7 cellular contexts compared by ENCODE assay signal in the genomic region with DNA sequence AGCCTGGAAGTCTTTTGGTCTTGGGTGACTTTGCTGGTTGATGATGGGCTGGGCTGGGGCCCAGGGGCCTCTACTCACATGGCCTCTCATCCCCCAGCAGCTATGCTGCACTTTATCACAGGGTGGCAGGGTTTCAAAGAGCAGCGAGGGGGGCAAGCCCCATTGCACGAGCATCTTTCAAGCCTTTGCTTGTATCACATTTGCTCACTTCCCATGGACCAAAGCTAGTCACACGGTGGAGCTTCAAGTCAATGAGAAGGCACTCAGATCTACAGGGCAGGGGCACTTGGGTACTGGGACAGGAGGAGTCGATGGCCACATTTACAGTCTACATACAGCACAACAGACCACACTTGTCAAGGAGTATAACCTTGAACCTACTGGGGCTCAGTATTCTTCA.
DNase-seq lines count a peak whose midpoint lies in the region; ATAC-seq and TF ChIP-seq lines count a peak whose summit lies in the region.
"Not testable (repeated sequence)": the region's sequence is repeated elsewhere in the genome, so short reads cannot be mapped to it uniquely, and the experiment has no call there.

No MANE protein-coding gene starts in this region.

- H3K79me2 ChIP-seq in GM23338 (replicated peaks; ENCODE audit: insufficient read depth); smooth muscle cell (ENCODE audit: low read depth): not testable (repeated sequence)

- not testable (repeated sequence) for DNase-seq in CD8-positive, alpha-beta T cell; GM23338 (ENCODE audit: low spot score); T-helper 17 cell; central memory CD8-positive, alpha-beta T cell (ENCODE audit: low spot score in 2 of 2); natural killer cell; smooth muscle cell (lab: John Stamatoyannopoulos, UW; ENCODE audit: unreplicated experiment)

- H3K4me3 ChIP-seq in CD8-positive, alpha-beta T cell (ENCODE audit: low read depth, low read length); GM23338; smooth muscle cell: not testable (repeated sequence)

- H4K20me1 ChIP-seq in GM23338 (replicated peaks; ENCODE audit: insufficient read depth); smooth muscle cell (ENCODE audit: low read depth): not testable (repeated sequence)

- TF ChIP-seq CTCF in CD8-positive, alpha-beta T cell (IDR thresholded peaks at IDR 0.05); GM23338 (conservative IDR thresholded peaks at IDR 0.05; ENCODE audit: low read depth in 2 of 2); natural killer cell (IDR thresholded peaks at IDR 0.05); smooth muscle cell (IDR thresholded peaks at IDR 0.05; ENCODE audit: borderline replicate concordance, insufficient read depth, poor library complexity, severe bottlenecking): not testable (repeated sequence)

- H2AFZ ChIP-seq in GM23338; smooth muscle cell (ENCODE audit: low read depth): not testable (repeated sequence)

- H3K36me3 ChIP-seq in CD8-positive, alpha-beta T cell (ENCODE audit: insufficient read depth, low read length); GM23338 (ENCODE audit: insufficient read depth); smooth muscle cell (ENCODE audit: low read depth): not testable (repeated sequence)

- not testable (repeated sequence) for H3K27ac ChIP-seq in CD8-positive, alpha-beta T cell (ENCODE audit: low read depth, low read length); GM23338 (ENCODE audit: low read depth)
- peak overlapping the region; percentile 64 for H3K27ac ChIP-seq in smooth muscle cell (ENCODE audit: low read depth)

- H3K4me3 Mint-ChIP-seq in CD8-positive, alpha-beta T cell; GM23338; central memory CD8-positive, alpha-beta T cell; natural killer cell: not testable (repeated sequence)
- peak overlapping the region; percentile 74 for H3K4me3 Mint-ChIP-seq in T-helper 17 cell
- H3K4me3 Mint-ChIP-seq in activated T-helper 17 cell treated with anti-CD3 and anti-CD28 coated beads, Interleukin-2, amount 50 U/mL, for 72 hours, result peak overlapping the region; percentile 19

- 69% methylated on average over 4 of the region's 4 CpGs for WGBS in smooth muscle cell (ENCODE audit: low lambda C conversion rate)

- CTCF ChIA-PET in CD8-positive, alpha-beta T cell (lab: Charles Lee), result not testable (repeated sequence)

- H3K9me3 Mint-ChIP-seq in CD8-positive, alpha-beta T cell; GM23338; activated T-helper 17 cell treated with anti-CD3 and anti-CD28 coated beads, Interleukin-2, amount 50 U/mL, for 72 hours; central memory CD8-positive, alpha-beta T cell; natural killer cell: not testable (repeated sequence)

- POLR2A ChIA-PET in CD8-positive, alpha-beta T cell (lab: Charles Lee), result not testable (repeated sequence)

- not testable (repeated sequence) for H3K27me3 Mint-ChIP-seq in CD8-positive, alpha-beta T cell (ENCODE audit: low read depth); GM23338 (ENCODE audit: insufficient read depth, low read depth, poor library complexity); T-helper 17 cell; activated T-helper 17 cell treated with anti-CD3 and anti-CD28 coated beads, Interleukin-2, amount 50 U/mL, for 72 hours; central memory CD8-positive, alpha-beta T cell; natural killer cell (ENCODE audit: low read depth in 2 of 2)

- intact Hi-C loops in CD8-positive, alpha-beta T cell (cut with DNase I, micrococcal nuclease); natural killer cell (cut with micrococcal nuclease): not testable (repeated sequence)

- H3F3A ChIP-seq in GM23338 (replicated peaks; ENCODE audit: low read depth); smooth muscle cell (ENCODE audit: low read depth): not testable (repeated sequence)

- H3K4me2 ChIP-seq in GM23338, result not testable (repeated sequence)
- peak overlapping the region; percentile 63 for H3K4me2 ChIP-seq in smooth muscle cell

- peaks cover 14% of the 10 kb centered on the region for H3K4me1 Mint-ChIP-seq in CD8-positive, alpha-beta T cell (ENCODE audit: low read depth)
- peaks cover 13% of the 10 kb centered on the region for H3K4me1 Mint-ChIP-seq in GM23338
- peaks cover 12% of the 10 kb centered on the region for H3K4me1 Mint-ChIP-seq in T-helper 17 cell
- H3K4me1 Mint-ChIP-seq in activated T-helper 17 cell treated with anti-CD3 and anti-CD28 coated beads, Interleukin-2, amount 50 U/mL, for 72 hours, result peaks cover 14% of the 10 kb centered on the region
- peaks cover 17% of the 10 kb centered on the region for H3K4me1 Mint-ChIP-seq in central memory CD8-positive, alpha-beta T cell
- peaks cover 17 to 19% of the 10 kb centered on the region in 2 donors for H3K4me1 Mint-ChIP-seq in natural killer cell

- peaks cover 47% of the 10 kb centered on the region for H3K36me3 Mint-ChIP-seq in CD8-positive, alpha-beta T cell
- H3K36me3 Mint-ChIP-seq in GM23338 (ENCODE audit: low read depth), result peaks cover 20% of the 10 kb centered on the region; the same call in 2 of the 3 replicates
- not testable (repeated sequence) for H3K36me3 Mint-ChIP-seq in T-helper 17 cell (ENCODE audit: low read depth); central memory CD8-positive, alpha-beta T cell (ENCODE audit: insufficient read depth); natural killer cell
- H3K36me3 Mint-ChIP-seq in activated T-helper 17 cell treated with anti-CD3 and anti-CD28 coated beads, Interleukin-2, amount 50 U/mL, for 72 hours (ENCODE audit: low read depth), result peaks cover 60% of the 10 kb centered on the region

- H3K9ac ChIP-seq in smooth muscle cell (ENCODE audit: low read depth), result not testable (repeated sequence)

- H3K9me3 ChIP-seq in CD8-positive, alpha-beta T cell (ENCODE audit: low read length); T-helper 17 cell (ENCODE audit: control insufficient read depth, low read length, poor library complexity, severe bottlenecking); smooth muscle cell (replicated peaks; ENCODE audit: low read depth): not testable (repeated sequence)

- peak; percentile 67 for ATAC-seq in CD8-positive, alpha-beta T cell
- not testable (repeated sequence) for ATAC-seq in GM23338; central memory CD8-positive, alpha-beta T cell (replicated peaks; ENCODE audit: extremely low read depth, poor library complexity, severe bottlenecking); natural killer cell
- ATAC-seq in T-helper 17 cell, result peak; percentile 50
- ATAC-seq in activated T-helper 17 cell treated with anti-CD3 and anti-CD28 coated beads, Interleukin-2, amount 50 U/mL, for 72 hours (replicated peaks), result peak; percentile 32

- not testable (repeated sequence) for H3K9me2 ChIP-seq in GM23338 (ENCODE audit: insufficient read depth)

- not testable (repeated sequence) for H3K4me1 ChIP-seq in CD8-positive, alpha-beta T cell (ENCODE audit: insufficient read depth, low read length); GM23338 (ENCODE audit: insufficient read depth); smooth muscle cell (ENCODE audit: low read depth)

- H3K27ac Mint-ChIP-seq in CD8-positive, alpha-beta T cell, result peak overlapping the region; percentile 89
- 0 out of 2 replicates have a peak overlapping the region, but pooled peaks have one; percentile 32 for H3K27ac Mint-ChIP-seq in GM23338
- peak overlapping the region; percentile 1 for H3K27ac Mint-ChIP-seq in T-helper 17 cell
- peak overlapping the region; percentile 4 for H3K27ac Mint-ChIP-seq in activated T-helper 17 cell treated with anti-CD3 and anti-CD28 coated beads, Interleukin-2, amount 50 U/mL, for 72 hours
- H3K27ac Mint-ChIP-seq in central memory CD8-positive, alpha-beta T cell (ENCODE audit: low read depth), result peak overlapping the region; percentile 76
- H3K27ac Mint-ChIP-seq in natural killer cell, result peak overlapping the region; percentile 42 to 72

- not testable (repeated sequence) for H3K27me3 ChIP-seq in CD8-positive, alpha-beta T cell (ENCODE audit: insufficient read depth, low read length); GM23338 (ENCODE audit: insufficient read depth); smooth muscle cell (ENCODE audit: low read depth)

Comparison
In these comparisons a context has a peak if more than half of its experiments do, and no peak if none do; other contexts are left out.
1. H3K27ac Mint-ChIP-seq: peak in every context shown above with its lines; median percentile 89 in CD8-positive, alpha-beta T cell; 76 in central memory CD8-positive, alpha-beta T cell; 57 in natural killer cell; 32 in GM23338; 4 in activated T-helper 17 cell treated with anti-CD3 and anti-CD28 coated beads, Interleukin-2, amount 50 U/mL, for 72 hours; 1 in T-helper 17 cell.